Comparison of ENCODE assay signal across 8 cellular contexts in genomic region chr1:9196129-9197040, GRCh38. TPM values are rescaled to one million over a fixed set of nuclear protein-coding genes. Genes with fewer than 3 reads are reported as not detected.
A peak's percentile ranks its signal among the peaks of the same experiment; 100 is the strongest.
DNase-seq lines count a peak whose midpoint lies in the region; ATAC-seq and TF ChIP-seq lines count a peak whose summit lies in the region.

No MANE protein-coding gene starts in this region.

- no peaks in the 10 kb centered on the region for H3K36me3 ChIP-seq in BJ (ENCODE audit: control insufficient read depth, insufficient read depth, low read length)

- CTCF ChIA-PET in BJ (lab: Yijun Ruan, JAX) (interaction anchor here (0.6 to 4.1 kb wide), 27 partner anchors 8 to 295 kb away, joined by 3 to 30 read pairs (median 4); partner anchors contain the start of genes GPR157 and H6PD), activated B cell treated with CpG ODN at 0.5 μM for 24 hours (lab: Charles Lee) (interaction anchor here (1.0 to 2.6 kb wide), 17 partner anchors 10 to 322 kb away, joined by 3 to 47 read pairs (median 4); partner anchors contain the start of genes GPR157 and H6PD)

- H3K4me3 ChIP-seq in BJ (ENCODE audit: low read depth, low read length), result no peak overlapping the region

- H3K27me3 Mint-ChIP-seq in activated B cell treated with CpG ODN at 0.5 μM for 24 hours, result peaks cover 33% of the 10 kb centered on the region

- DNase-seq in BJ (ENCODE audit: low read depth) (no peak), NCI-H1417 (lab: John Stamatoyannopoulos, UW) (peak; percentile 14 to 67 (median 54)), activated B cell treated with CpG ODN at 0.5 μM for 24 hours (peak; percentile 51), cerebellar cortex (ENCODE audit: low spot score) (peak; percentile 65), left lobe of liver (ENCODE audit: low spot score) (peak; percentile 59)
- DNase-seq in stimulated activated CD4-positive, alpha-beta T cell treated with anti-CD3 and anti-CD28 coated beads, Interleukin-4, amount 100 ng/mL, for 24 hours, result peak; percentile 73

- no peak overlapping the region for H3K27ac Mint-ChIP-seq in activated B cell treated with CpG ODN at 0.5 μM for 24 hours

- no peaks in the 10 kb centered on the region for H3K36me3 Mint-ChIP-seq in activated B cell treated with CpG ODN at 0.5 μM for 24 hours (ENCODE audit: low read depth)

- intact Hi-C loops in activated B cell treated with CpG ODN at 0.5 μM for 24 hours (cut with micrococcal nuclease), result loop anchor here (1.0 to 5.0 kb wide), 7 partner anchors 15 to 278 kb away; partner anchors contain the start of gene GPR157

- POLR2A ChIA-PET in BJ (lab: Charles Lee), result no interaction called here
- POLR2A ChIA-PET in activated B cell treated with CpG ODN at 0.5 μM for 24 hours (lab: Charles Lee), result interaction anchor here (0.6 to 2.1 kb wide), 2 partner anchors 86 to 681 kb away, joined by 3 to 6 read pairs; no protein-coding TSS in a partner anchor

- ATAC-seq in GM19395 (IDR thresholded peaks at IDR 0.05; ENCODE audit: unreplicated experiment) (peak; percentile 53), activated B cell treated with CpG ODN at 0.5 μM for 24 hours (ENCODE audit: low read depth) (peak; percentile 82), left lobe of liver (peak; percentile 92), GM19397 (IDR thresholded peaks at IDR 0.05; ENCODE audit: unreplicated experiment) (no peak)

- peaks cover 3% of the 10 kb centered on the region for H3K27me3 ChIP-seq in BJ (ENCODE audit: control insufficient read depth, insufficient read depth, low read length)

- H3K9me3 Mint-ChIP-seq in activated B cell treated with CpG ODN at 0.5 μM for 24 hours, result no peaks in the 10 kb centered on the region

- H3K4me1 Mint-ChIP-seq in activated B cell treated with CpG ODN at 0.5 μM for 24 hours, result peaks cover 16% of the 10 kb centered on the region

- H3K4me3 Mint-ChIP-seq in activated B cell treated with CpG ODN at 0.5 μM for 24 hours, result peak overlapping the region; percentile 57

- TF ChIP-seq CTCF in BJ (IDR thresholded peaks at IDR 0.05; ENCODE audit: insufficient read depth, low read depth, low read length), result peak; percentile 79
- no peak for TF ChIP-seq CTCF in activated B cell treated with CpG ODN at 0.5 μM for 24 hours (IDR thresholded peaks at IDR 0.05)

RNA-seq across cellular contexts. Expression of gene H6PD, which starts 38.2 kb away (rescaled TPM):
- 12.0 and 16.6 TPM in 2 replicates for polyA plus RNA-seq in BJ (2011; rRNA removed)
- 13.7 and 15.1 TPM in 2 replicates for polyA minus RNA-seq in BJ (2011; rRNA and poly(A)+ RNA removed)
- total RNA-seq in activated B cell treated with CpG ODN at 0.5 μM for 24 hours (20.3 and 21.9 TPM in 2 replicates), left lobe of liver (116 TPM)
